In genomic region chr5:14213813-14214585, GRCh38 we compare ENCODE assay signal across 9 cellular contexts.
DNase-seq lines count a peak whose midpoint lies in the region; ATAC-seq and TF ChIP-seq lines count a peak whose summit lies in the region.
"Had no signal": no experiment of that assay in that cellular context is flagged by ENCODE, and none has a peak within 500 bp of the region (broad histone marks: within the 10 kb centered on the region; RNA-seq: fewer than 3 reads in every experiment).

No MANE protein-coding gene starts in this region.

- H3K4me3 ChIP-seq in colonic mucosa: no peak overlapping the region

- H3K36me3 ChIP-seq in colonic mucosa: no peaks in the 10 kb centered on the region

- no peaks in the 10 kb centered on the region for H3K27me3 ChIP-seq in colonic mucosa

- peak overlapping the region; percentile 77 for H3K27ac ChIP-seq in colonic mucosa

- TF ChIP-seq CTCF in colonic mucosa (IDR thresholded peaks at IDR 0.05): no peak
- TF ChIP-seq CTCF in omental fat pad (IDR thresholded peaks at IDR 0.05): no peak

- H3K9me3 Mint-ChIP-seq in stimulated activated naive B cell treated with anti-CD40 and anti-IgM and Interleukin-4, amounts not matched to agents 10 μg/mL and 1 μg/mL and 100 μg/mL, for 72 hours: no peaks in the 10 kb centered on the region
- no peaks in the 10 kb centered on the region for H3K9me3 Mint-ChIP-seq in stimulated activated naive CD8-positive, alpha-beta T cell treated with anti-CD3 and anti-CD28 coated beads, Interleukin-15, amount 100 ng/mL, for 72 hours
- H3K9me3 Mint-ChIP-seq: naive thymus-derived CD8-positive, alpha-beta T cell had no signal

- peak overlapping the region; percentile 16 to 54 for H3K4me3 Mint-ChIP-seq in stimulated activated naive B cell treated with anti-CD40 and anti-IgM and Interleukin-4, amounts not matched to agents 10 μg/mL and 1 μg/mL and 100 μg/mL, for 72 hours
- no peak overlapping the region for H3K4me3 Mint-ChIP-seq in stimulated activated naive CD8-positive, alpha-beta T cell treated with anti-CD3 and anti-CD28 coated beads, Interleukin-15, amount 100 ng/mL, for 72 hours
- H3K4me3 Mint-ChIP-seq: naive thymus-derived CD8-positive, alpha-beta T cell had no signal

- no peaks in the 10 kb centered on the region for H3K9me3 ChIP-seq in colonic mucosa

- no peaks in the 10 kb centered on the region for H3K27me3 Mint-ChIP-seq in stimulated activated naive B cell treated with anti-CD40 and anti-IgM and Interleukin-4, amounts not matched to agents 10 μg/mL and 1 μg/mL and 100 μg/mL, for 72 hours
- peaks cover 47% of the 10 kb centered on the region for H3K27me3 Mint-ChIP-seq in stimulated activated naive CD8-positive, alpha-beta T cell treated with anti-CD3 and anti-CD28 coated beads, Interleukin-15, amount 100 ng/mL, for 72 hours

- peaks cover 14% of the 10 kb centered on the region for H3K4me1 ChIP-seq in colonic mucosa

- peak overlapping the region; percentile 79 for H3K27ac Mint-ChIP-seq in stimulated activated naive B cell treated with anti-CD40 and anti-IgM and Interleukin-4, amounts not matched to agents 10 μg/mL and 1 μg/mL and 100 μg/mL, for 72 hours
- no peak overlapping the region for H3K27ac Mint-ChIP-seq in stimulated activated naive CD8-positive, alpha-beta T cell treated with anti-CD3 and anti-CD28 coated beads, Interleukin-15, amount 100 ng/mL, for 72 hours
- H3K27ac Mint-ChIP-seq: naive thymus-derived CD8-positive, alpha-beta T cell had no signal

- peaks cover 56 to 90% of the 10 kb centered on the region in 2 donors for H3K4me1 Mint-ChIP-seq in stimulated activated naive B cell treated with anti-CD40 and anti-IgM and Interleukin-4, amounts not matched to agents 10 μg/mL and 1 μg/mL and 100 μg/mL, for 72 hours
- no peaks in the 10 kb centered on the region for H3K4me1 Mint-ChIP-seq in stimulated activated naive CD8-positive, alpha-beta T cell treated with anti-CD3 and anti-CD28 coated beads, Interleukin-15, amount 100 ng/mL, for 72 hours

- DNase-seq in colonic mucosa (no peak), omental fat pad (ENCODE audit: low spot score) (no peak)
- DNase-seq in stimulated activated naive B cell treated with anti-CD40 and anti-IgM and Interleukin-4, amounts not matched to agents 10 μg/mL and 1 μg/mL and 100 μg/mL, for 72 hours: no peak
- no peak for DNase-seq in stimulated activated naive CD8-positive, alpha-beta T cell treated with anti-CD3 and anti-CD28 coated beads, Interleukin-15, amount 100 ng/mL, for 72 hours
- DNase-seq: naive thymus-derived CD8-positive, alpha-beta T cell; NCI-H1092 treated with DMSO at 0.1 percent for 48 hours had no signal

- peaks cover 0 to 6% of the 10 kb centered on the region in 2 donors for H3K36me3 Mint-ChIP-seq in stimulated activated naive B cell treated with anti-CD40 and anti-IgM and Interleukin-4, amounts not matched to agents 10 μg/mL and 1 μg/mL and 100 μg/mL, for 72 hours
- H3K36me3 Mint-ChIP-seq: naive thymus-derived CD8-positive, alpha-beta T cell had no signal

- peak; percentile 35 for ATAC-seq in GM19372 (IDR thresholded peaks at IDR 0.05; ENCODE audit: low read depth, unreplicated experiment)
- ATAC-seq in HG03097 (IDR thresholded peaks at IDR 0.05; ENCODE audit: low FRiP score, unreplicated experiment): peak; percentile 27
- no peak for ATAC-seq in stimulated activated naive B cell treated with anti-CD40 and anti-IgM and Interleukin-4, amounts not matched to agents 10 μg/mL and 1 μg/mL and 100 μg/mL, for 72 hours (replicated peaks)
- ATAC-seq in HG03469 (IDR thresholded peaks at IDR 0.05; ENCODE audit: unreplicated experiment): no peak
- ATAC-seq in stimulated activated naive CD8-positive, alpha-beta T cell treated with anti-CD3 and anti-CD28 coated beads, Interleukin-15, amount 100 ng/mL, for 72 hours: no peak
- ATAC-seq in omental fat pad (ENCODE audit: low FRiP score): no peak
- ATAC-seq: naive thymus-derived CD8-positive, alpha-beta T cell had no signal

- intact Hi-C loops in colonic mucosa (cut with DNase I): no loop called here

- H3K9ac ChIP-seq in colonic mucosa (ENCODE audit: low read depth in 2 of 2, low read length in 2 of 2): peak overlapping the region in 1 of 2 donors; percentile 58

Comparison
In these comparisons a context has a peak if more than half of its experiments do, and no peak if none do; other contexts are left out.
1. ATAC-seq: peak in GM19372 (single experiment) and HG03097 (single experiment); none in stimulated activated naive B cell treated with anti-CD40 and anti-IgM and Interleukin-4, amounts not matched to agents 10 μg/mL and 1 μg/mL and 100 μg/mL, for 72 hours (0 of 2), HG03469 (single experiment), stimulated activated naive CD8-positive, alpha-beta T cell treated with anti-CD3 and anti-CD28 coated beads, Interleukin-15, amount 100 ng/mL, for 72 hours (single experiment) and omental fat pad (single experiment).
2. H3K4me3 Mint-ChIP-seq: peak in stimulated activated naive B cell treated with anti-CD40 and anti-IgM and Interleukin-4, amounts not matched to agents 10 μg/mL and 1 μg/mL and 100 μg/mL, for 72 hours (2 of 2); none in stimulated activated naive CD8-positive, alpha-beta T cell treated with anti-CD3 and anti-CD28 coated beads, Interleukin-15, amount 100 ng/mL, for 72 hours (0 of 2).